Comparison of ENCODE assay signal across 9 cellular contexts in genomic region chr2:135299656-135300244, GRCh38.
A peak's percentile ranks its signal among the peaks of the same experiment; 100 is the strongest.
DNase-seq lines count a peak whose midpoint lies in the region; ATAC-seq, FAIRE-seq and TF ChIP-seq lines count a peak whose summit lies in the region.
"Had no signal": no experiment of that assay in that cellular context is flagged by ENCODE, and none has a peak within 500 bp of the region (broad histone marks: within the 10 kb centered on the region; RNA-seq: fewer than 3 reads in every experiment).

No MANE protein-coding gene starts in this region.

- no peaks in the 10 kb centered on the region for H3K27me3 Mint-ChIP-seq in natural killer cell (ENCODE audit: low read depth in 2 of 2)

- H3K4me3 Mint-ChIP-seq in natural killer cell = no peak overlapping the region

- intact Hi-C loops in natural killer cell (cut with micrococcal nuclease) = no loop called here

- H3K27ac Mint-ChIP-seq in natural killer cell = no peak overlapping the region

- peaks cover 0 to 6% of the 10 kb centered on the region in 2 donors for H3K4me1 Mint-ChIP-seq in natural killer cell

- FAIRE-seq in D721Med (lab: Jason Lieb, UNC) = no peak

- ATAC-seq in GM19043 (IDR thresholded peaks at IDR 0.05; ENCODE audit: low read depth, unreplicated experiment) = peak; percentile 87
- ATAC-seq in HG03135 (IDR thresholded peaks at IDR 0.05; ENCODE audit: unreplicated experiment) = peak; percentile 79
- ATAC-seq in SK-N-SH treated with all-trans-retinoic acid at 6 μM for 48 hours = peak; percentile 71
- ATAC-seq in natural killer cell = no peak

- H3K9me3 Mint-ChIP-seq in natural killer cell = peaks cover 1 to 6% of the 10 kb centered on the region in 2 donors

- DNase-seq in renal cortical epithelial cell (ENCODE audit: low read depth) = peak; percentile 17
- DNase-seq in kidney glomerular epithelial cell (lab: John Stamatoyannopoulos, UW) = no peak
- no peak for DNase-seq in natural killer cell
- no peak for DNase-seq in D721Med (ENCODE audit: insufficient read length, low spot score)
- DNase-seq: activated CD8-positive, alpha-beta memory T cell treated with anti-CD3 and anti-CD28 coated beads, Interleukin-2, amount 50 U/mL, for 48 hours; SJCRH30 had no signal

- H3K36me3 Mint-ChIP-seq in natural killer cell = peaks cover 15% of the 10 kb centered on the region

- TF ChIP-seq CTCF in natural killer cell (IDR thresholded peaks at IDR 0.05) (no peak), D721Med (IDR thresholded peaks at IDR 0.05; ENCODE audit: insufficient read depth, missing control alignments) (no peak)

TF ChIP-seq in SK-N-SH treated with all-trans-retinoic acid at 6 μM for 48 hours, 23 proteins besides CTCF, POLR2A, EP300 and RAD21:
- TF ChIP-seq CSDC2 (CRISPR knock-in tag; IDR thresholded peaks at IDR 0.05) (no peak), BACH2 (CRISPR knock-in tag; IDR thresholded peaks at IDR 0.05; ENCODE audit: borderline replicate concordance) (no peak), RARB (CRISPR knock-in tag; IDR thresholded peaks at IDR 0.05) (no peak), ZFP30 (CRISPR knock-in tag; IDR thresholded peaks at IDR 0.05) (no peak), ZNF8 (CRISPR knock-in tag; IDR thresholded peaks at IDR 0.05) (no peak), ZNF70 (CRISPR knock-in tag; IDR thresholded peaks at IDR 0.05) (no peak), TOX (CRISPR knock-in tag; IDR thresholded peaks at IDR 0.05; ENCODE audit: borderline replicate concordance) (no peak), SNAI2 (CRISPR knock-in tag; IDR thresholded peaks at IDR 0.05) (no peak), GLIS3 (CRISPR knock-in tag; IDR thresholded peaks at IDR 0.05) (no peak), PPARA (CRISPR knock-in tag; IDR thresholded peaks at IDR 0.05; ENCODE audit: borderline replicate concordance) (no peak), ZC3H10 (CRISPR knock-in tag; IDR thresholded peaks at IDR 0.05) (no peak), ESRRG (CRISPR knock-in tag; IDR thresholded peaks at IDR 0.05) (no peak), TCF4 (CRISPR knock-in tag; IDR thresholded peaks at IDR 0.05; ENCODE audit: borderline replicate concordance) (no peak), ZNF565 (CRISPR knock-in tag; conservative IDR thresholded peaks at IDR 0.05; ENCODE audit: low read depth) (no peak), OSR1 (CRISPR knock-in tag; IDR thresholded peaks at IDR 0.05) (no peak), PATZ1 (CRISPR knock-in tag; IDR thresholded peaks at IDR 0.05; ENCODE audit: borderline replicate concordance) (no peak), ARNTL (CRISPR knock-in tag; IDR thresholded peaks at IDR 0.05; ENCODE audit: borderline replicate concordance, low read depth) (no peak)
- TF ChIP-seq, protein P1, sequence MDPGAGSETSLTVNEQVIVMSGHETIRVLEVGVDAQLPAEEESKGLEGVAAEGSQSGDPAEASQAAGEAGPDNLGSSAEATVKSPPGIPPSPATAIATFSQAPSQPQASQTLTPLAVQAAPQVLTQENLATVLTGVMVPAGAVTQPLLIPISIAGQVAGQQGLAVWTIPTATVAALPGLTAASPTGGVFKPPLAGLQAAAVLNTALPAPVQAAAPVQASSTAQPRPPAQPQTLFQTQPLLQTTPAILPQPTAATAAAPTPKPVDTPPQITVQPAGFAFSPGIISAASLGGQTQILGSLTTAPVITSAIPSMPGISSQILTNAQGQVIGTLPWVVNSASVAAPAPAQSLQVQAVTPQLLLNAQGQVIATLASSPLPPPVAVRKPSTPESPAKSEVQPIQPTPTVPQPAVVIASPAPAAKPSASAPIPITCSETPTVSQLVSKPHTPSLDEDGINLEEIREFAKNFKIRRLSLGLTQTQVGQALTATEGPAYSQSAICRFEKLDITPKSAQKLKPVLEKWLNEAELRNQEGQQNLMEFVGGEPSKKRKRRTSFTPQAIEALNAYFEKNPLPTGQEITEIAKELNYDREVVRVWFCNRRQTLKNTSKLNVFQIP (CRISPR knock-in tag; IDR thresholded peaks at IDR 0.05; ENCODE audit: borderline replicate concordance, low read depth) = no peak
- TF ChIP-seq, protein P2, sequence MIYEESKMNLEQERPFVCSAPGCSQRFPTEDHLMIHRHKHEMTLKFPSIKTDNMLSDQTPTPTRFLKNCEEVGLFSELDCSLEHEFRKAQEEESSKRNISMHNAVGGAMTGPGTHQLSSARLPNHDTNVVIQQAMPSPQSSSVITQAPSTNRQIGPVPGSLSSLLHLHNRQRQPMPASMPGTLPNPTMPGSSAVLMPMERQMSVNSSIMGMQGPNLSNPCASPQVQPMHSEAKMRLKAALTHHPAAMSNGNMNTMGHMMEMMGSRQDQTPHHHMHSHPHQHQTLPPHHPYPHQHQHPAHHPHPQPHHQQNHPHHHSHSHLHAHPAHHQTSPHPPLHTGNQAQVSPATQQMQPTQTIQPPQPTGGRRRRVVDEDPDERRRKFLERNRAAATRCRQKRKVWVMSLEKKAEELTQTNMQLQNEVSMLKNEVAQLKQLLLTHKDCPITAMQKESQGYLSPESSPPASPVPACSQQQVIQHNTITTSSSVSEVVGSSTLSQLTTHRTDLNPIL (CRISPR knock-in tag; IDR thresholded peaks at IDR 0.05; ENCODE audit: low read depth) = no peak
- TF ChIP-seq, protein P3, sequence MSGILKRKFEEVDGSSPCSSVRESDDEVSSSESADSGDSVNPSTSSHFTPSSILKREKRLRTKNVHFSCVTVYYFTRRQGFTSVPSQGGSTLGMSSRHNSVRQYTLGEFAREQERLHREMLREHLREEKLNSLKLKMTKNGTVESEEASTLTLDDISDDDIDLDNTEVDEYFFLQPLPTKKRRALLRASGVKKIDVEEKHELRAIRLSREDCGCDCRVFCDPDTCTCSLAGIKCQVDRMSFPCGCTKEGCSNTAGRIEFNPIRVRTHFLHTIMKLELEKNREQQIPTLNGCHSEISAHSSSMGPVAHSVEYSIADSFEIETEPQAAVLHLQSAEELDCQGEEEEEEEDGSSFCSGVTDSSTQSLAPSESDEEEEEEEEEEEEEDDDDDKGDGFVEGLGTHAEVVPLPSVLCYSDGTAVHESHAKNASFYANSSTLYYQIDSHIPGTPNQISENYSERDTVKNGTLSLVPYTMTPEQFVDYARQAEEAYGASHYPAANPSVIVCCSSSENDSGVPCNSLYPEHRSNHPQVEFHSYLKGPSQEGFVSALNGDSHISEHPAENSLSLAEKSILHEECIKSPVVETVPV (CRISPR knock-in tag; IDR thresholded peaks at IDR 0.05) = no peak

Comparison
In these comparisons a context has a peak if more than half of its experiments do, and no peak if none do; other contexts are left out.
1. ATAC-seq: peak in GM19043 (single experiment), HG03135 (single experiment) and SK-N-SH treated with all-trans-retinoic acid at 6 μM for 48 hours (single experiment); none in natural killer cell (0 of 3).